6 cellular contexts compared by ENCODE assay signal in genomic region chr17:7383742-7384488, GRCh38. TPM values are rescaled to one million over a fixed set of nuclear protein-coding genes. Genes with fewer than 3 reads are reported as not detected.
A peak's percentile ranks its signal among the peaks of the same experiment; 100 is the strongest.
DNase-seq lines count a peak whose midpoint lies in the region; ATAC-seq and TF ChIP-seq lines count a peak whose summit lies in the region.

No MANE protein-coding gene starts in this region.

- H3K36me3 ChIP-seq in HUES6 (ENCODE audit: control insufficient read depth, insufficient read depth, low read length) (peaks cover 22% of the 10 kb centered on the region), left lung (peaks cover 0 to 23% of the 10 kb centered on the region in 2 donors)

- H3K9me3 ChIP-seq in HUES6 (ENCODE audit: control insufficient read depth, insufficient read depth, low read depth, low read length), result peaks cover 4% of the 10 kb centered on the region; the same call in 1 of the 2 replicates
- no peaks in the 10 kb centered on the region for H3K9me3 ChIP-seq in left lung

- peaks cover 43% of the 10 kb centered on the region for H3K27me3 Mint-ChIP-seq in stimulated activated naive CD8-positive, alpha-beta T cell treated with anti-CD3 and anti-CD28 coated beads, Interleukin-15, amount 100 ng/mL, for 72 hours

- intact Hi-C loops in left lung (cut with DNase I), result no loop called here

- H3K27ac Mint-ChIP-seq in stimulated activated naive CD8-positive, alpha-beta T cell treated with anti-CD3 and anti-CD28 coated beads, Interleukin-15, amount 100 ng/mL, for 72 hours, result peak overlapping the region in 1 of 2 donors; percentile 16

- peaks cover 56% of the 10 kb centered on the region for H3K27me3 ChIP-seq in HUES6 (ENCODE audit: control insufficient read depth, insufficient read depth, low read length)
- H3K27me3 ChIP-seq in left lung, result peaks cover 3 to 55% of the 10 kb centered on the region in 2 donors

- no peak overlapping the region for H3K27ac ChIP-seq in HUES6 (ENCODE audit: low read depth, low read length)
- peak overlapping the region in 1 of 2 donors; percentile 41 for H3K27ac ChIP-seq in left lung

- H3K4me3 Mint-ChIP-seq in stimulated activated naive CD8-positive, alpha-beta T cell treated with anti-CD3 and anti-CD28 coated beads, Interleukin-15, amount 100 ng/mL, for 72 hours, result peak overlapping the region; percentile 78 to 89

- no peak for TF ChIP-seq CTCF in left lung (IDR thresholded peaks at IDR 0.05)

- H3K4me1 ChIP-seq in HUES6 (ENCODE audit: control insufficient read depth, insufficient read depth, low read length), result peaks cover 26% of the 10 kb centered on the region
- peaks cover 7 to 36% of the 10 kb centered on the region in 2 donors for H3K4me1 ChIP-seq in left lung

- DNase-seq in DMS79 treated with DMSO at 0.1 percent for 48 hours (lab: John Stamatoyannopoulos, UW) (peak; percentile 69), left lung (peak in 1 of 2 donors; percentile 86), pons (ENCODE audit: low spot score) (no peak)
- DNase-seq in activated T-helper 9 cell treated with anti-CD3 and anti-CD28 coated beads, Interleukin-2, amount 50 U/mL, for 16 hours (ENCODE audit: low read depth), result peak; percentile 69
- peak; percentile 75 to 77 for DNase-seq in stimulated activated naive CD8-positive, alpha-beta T cell treated with anti-CD3 and anti-CD28 coated beads, Interleukin-15, amount 100 ng/mL, for 72 hours

- H3K4me1 Mint-ChIP-seq in stimulated activated naive CD8-positive, alpha-beta T cell treated with anti-CD3 and anti-CD28 coated beads, Interleukin-15, amount 100 ng/mL, for 72 hours, result peaks cover 38% of the 10 kb centered on the region

- H3K9me3 Mint-ChIP-seq in stimulated activated naive CD8-positive, alpha-beta T cell treated with anti-CD3 and anti-CD28 coated beads, Interleukin-15, amount 100 ng/mL, for 72 hours, result peaks cover 7% of the 10 kb centered on the region in 2 donors

- H3K9ac ChIP-seq in HUES6 (ENCODE audit: low read length), result peak overlapping the region; percentile 42

- peak overlapping the region; percentile 54 for H3K4me3 ChIP-seq in HUES6 (ENCODE audit: low read depth, low read length)
- peak overlapping the region; percentile 22 to 36 for H3K4me3 ChIP-seq in left lung

- peak; percentile 34 for ATAC-seq in left lung
- peak; percentile 97 for ATAC-seq in stimulated activated naive CD8-positive, alpha-beta T cell treated with anti-CD3 and anti-CD28 coated beads, Interleukin-15, amount 100 ng/mL, for 72 hours

RNA-seq across cellular contexts. Expression of gene TNK1, which starts 3.0 kb away (rescaled TPM):
- total RNA-seq in left lung, result 1 to 10 TPM; 6.1 to 6.4 TPM

RNA-seq across cellular contexts. Expression of gene PLSCR3, which starts 10.4 kb away (rescaled TPM):
- total RNA-seq in left lung, result 10 to 100 TPM; 42.0 to 42.7 TPM

RNA-seq across cellular contexts. Expression of gene TMEM256, which starts 20.0 kb away (rescaled TPM):
- 10 to 100 TPM; 50.7 to 56.0 TPM for total RNA-seq in left lung

RNA-seq across cellular contexts. Expression of gene NLGN2, which starts 23.7 kb away (rescaled TPM):
- total RNA-seq in left lung, result 10 to 100 TPM; 14.8 to 20.1 TPM

RNA-seq across cellular contexts. Expression of gene TMEM95, which starts 29.0 kb away (rescaled TPM):
- total RNA-seq in left lung, result not detected
